In genomic region chr4:97560009-97560408, GRCh38 we compare ENCODE assay signal across 8 cellular contexts.
"Had no signal": no experiment of that assay in that cellular context is flagged by ENCODE, and none has a peak within 500 bp of the region (broad histone marks: within the 10 kb centered on the region; RNA-seq: fewer than 3 reads in every experiment).

No MANE protein-coding gene starts in this region.

- DNase-seq: GDM1, GF-D8 had no signal

- FAIRE-seq: G401.6, GM12878, GM12891, GM12892, GM18507, GM19239 had no signal

- H3K4me3 ChIP-seq: GM12878 had no signal

- ATAC-seq: GM12878 had no signal
